In genomic region chr18:36127866-36128845, GRCh38 we compare ENCODE assay signal across 8 cellular contexts. TPM values are rescaled to one million over a fixed set of nuclear protein-coding genes. Genes with fewer than 3 reads are reported as not detected.
DNase-seq lines count a peak whose midpoint lies in the region; ATAC-seq, FAIRE-seq and TF ChIP-seq lines count a peak whose summit lies in the region.

No MANE protein-coding gene starts in this region.

- H3K4me3 ChIP-seq in A549 (peak overlapping the region; percentile 86), Panc1 (ENCODE audit: low read depth in 2 of 2, low read length in 2 of 2) (peak overlapping the region; percentile 96 to 98), mucosa of rectum (ENCODE audit: low read length in 2 of 2) (peak overlapping the region; percentile 95 to 99), uterus (peak overlapping the region; percentile 89 to 97)

- DNase-seq in A549 (ENCODE audit: low read depth in 1 of 2, low spot score in 1 of 2) (peak in 1 of 2 experiments; percentile 1), GM04504 (ENCODE audit: low read depth) (peak; percentile 5), Panc1 (ENCODE audit: low read depth, low spot score) (no peak), uterus (no peak)
- DNase-seq in effector memory CD8-positive, alpha-beta T cell = no peak

- peak overlapping the region; percentile 95 for H3K4me2 ChIP-seq in A549

- no peaks in the 10 kb centered on the region for H3K27me3 Mint-ChIP-seq in effector memory CD8-positive, alpha-beta T cell

- H3K9me3 ChIP-seq in A549 (no peaks in the 10 kb centered on the region), Panc1 (ENCODE audit: control insufficient read depth, insufficient read depth, low read depth, low read length) (no peaks in the 10 kb centered on the region), mucosa of rectum (ENCODE audit: control insufficient read depth in 2 of 2, low read length in 2 of 2) (no peaks in the 10 kb centered on the region), uterus (no peaks in the 10 kb centered on the region)

- no peak for TF ChIP-seq EP300 in A549 (IDR thresholded peaks at IDR 0.05)

- H3K4me1 ChIP-seq in A549 (peaks cover 13% of the 10 kb centered on the region; the same call in 2 of the 3 replicates), Panc1 (ENCODE audit: control insufficient read depth, insufficient read depth, low read length) (peaks cover 5% of the 10 kb centered on the region), mucosa of rectum (ENCODE audit: control insufficient read depth in 2 of 2, insufficient read depth in 2 of 2, low read length in 2 of 2) (peaks cover 5 to 15% of the 10 kb centered on the region in 2 donors), uterus (peaks cover 0 to 5% of the 10 kb centered on the region in 2 donors)

- peak overlapping the region; percentile 94 to 98 for H3K9ac ChIP-seq in mucosa of rectum (ENCODE audit: low read depth in 1 of 2, low read length in 2 of 2)

- H3K9me3 Mint-ChIP-seq in effector memory CD8-positive, alpha-beta T cell = no peaks in the 10 kb centered on the region

- POLR2A ChIA-PET in A549 (lab: Yijun Ruan, JAX) = interaction anchor here (0.7 to 1.3 kb wide), 3 partner anchors 16 to 59 kb away, joined by 3 read pairs; partner anchors contain the start of gene MOCOS
- POLR2A ChIA-PET in Panc1 (lab: Charles Lee) = no interaction called here

- CTCF ChIA-PET in A549 (lab: Yijun Ruan, JAX) (interaction anchor here (0.8 to 1.2 kb wide), 4 partner anchors 11 to 43 kb away, joined by 3 to 5 read pairs (median 4); no protein-coding TSS in a partner anchor), Panc1 (lab: Charles Lee) (interaction anchor here (0.5 to 0.6 kb wide), 2 partner anchors 39 to 701 kb away, joined by 3 to 6 read pairs; partner anchors contain the start of gene KIAA1328)

- 31% methylated on average over 25 of the region's 26 CpGs for WGBS in A549 (ENCODE audit: missing lambda C conversion rate)

- H3K27ac ChIP-seq in A549 (peak overlapping the region; percentile 98 to 100), Panc1 (ENCODE audit: low read length) (peak overlapping the region; percentile 68), mucosa of rectum (ENCODE audit: low read depth in 2 of 2, low read length in 2 of 2) (no peak overlapping the region), uterus (peak overlapping the region; percentile 98 to 100)

- H3K27me3 ChIP-seq in Panc1 (ENCODE audit: control insufficient read depth, insufficient read depth, low read length) (no peaks in the 10 kb centered on the region), mucosa of rectum (ENCODE audit: control insufficient read depth in 2 of 2, insufficient read depth in 2 of 2, low read length in 2 of 2) (no peaks in the 10 kb centered on the region), uterus (no peaks in the 10 kb centered on the region)

- in situ Hi-C loops in Panc1 (cut with HindIII; ENCODE audit: low pct_unique_long_range_greater_than_20kb, low sequenced_read_pairs) = no loop called here

- H3K4me1 Mint-ChIP-seq in effector memory CD8-positive, alpha-beta T cell (ENCODE audit: low read depth in 2 of 2) = peaks cover 33 to 55% of the 10 kb centered on the region in 2 donors

- TF ChIP-seq CTCF in A549 (IDR thresholded peaks at IDR 0.05) (no peak), Panc1 (IDR thresholded peaks at IDR 0.05) (no peak), uterus (IDR thresholded peaks at IDR 0.05) (no peak)

- no TSS peak for BruUV-seq in Panc1 (replicated peaks; lab: Mats Ljungman, UMichigan)

- H3K36me3 ChIP-seq in Panc1 (ENCODE audit: control insufficient read depth, insufficient read depth, low read length) (peaks cover 7% of the 10 kb centered on the region), mucosa of rectum (ENCODE audit: control insufficient read depth in 2 of 2, insufficient read depth in 2 of 2, low read length in 2 of 2) (peaks cover 0 to 9% of the 10 kb centered on the region in 2 donors), uterus (no peaks in the 10 kb centered on the region)

- TF ChIP-seq RAD21 in A549 (conservative IDR thresholded peaks at IDR 0.05 in 1 of 2, IDR thresholded peaks at IDR 0.05 in 1 of 2) = no peak

- ATAC-seq in A549 = peak in 1 of 2 experiments; percentile 30; a peak in 3 of 6 replicates
- ATAC-seq in Panc1 = no peak
- ATAC-seq in effector memory CD8-positive, alpha-beta T cell (replicated peaks) = no peak
- ATAC-seq in GM19455 (IDR thresholded peaks at IDR 0.05; ENCODE audit: unreplicated experiment) = no peak
- ATAC-seq in HG03442 (IDR thresholded peaks at IDR 0.05; ENCODE audit: unreplicated experiment) = no peak

- peaks cover 31% of the 10 kb centered on the region for H3K36me3 Mint-ChIP-seq in effector memory CD8-positive, alpha-beta T cell (ENCODE audit: insufficient read depth)

- H3K27ac Mint-ChIP-seq in effector memory CD8-positive, alpha-beta T cell = peak overlapping the region; percentile 97 to 99

- no peak for FAIRE-seq in A549 (lab: Jason Lieb, UNC)

- TF ChIP-seq POLR2A in A549 (IDR thresholded peaks at IDR 0.05; ENCODE audit: low read length) = no peak
- TF ChIP-seq POLR2A in uterus (IDR thresholded peaks at IDR 0.05) = no peak

- peak overlapping the region; percentile 96 to 98 for H3K4me3 Mint-ChIP-seq in effector memory CD8-positive, alpha-beta T cell

- intact Hi-C loops in Panc1 (cut with micrococcal nuclease; ENCODE audit: unreplicated experiment) = loop anchor here (5.0 kb wide), 1 partner anchor 111 kb away; no protein-coding TSS in a partner anchor
- intact Hi-C loops in uterus (cut with DNase I; ENCODE audit: low total_unique reads) = no loop called here

TF ChIP-seq in A549, 52 proteins besides CTCF, POLR2A, EP300 and RAD21 (continues in another document):
- no peak for TF ChIP-seq KDM1A (IDR thresholded peaks at IDR 0.05; ENCODE audit: low read depth)
- TF ChIP-seq EHF (CRISPR knock-in tag; IDR thresholded peaks at IDR 0.05) = no peak
- TF ChIP-seq CEBPB (IDR thresholded peaks at IDR 0.05) = no peak
- no peak for TF ChIP-seq CHD4 (IDR thresholded peaks at IDR 0.05; ENCODE audit: borderline replicate concordance)
- no peak for TF ChIP-seq RARB (CRISPR knock-in tag; IDR thresholded peaks at IDR 0.05)
- no peak for TF ChIP-seq CBX2 (IDR thresholded peaks at IDR 0.05; ENCODE audit: borderline replicate concordance, low read depth)
- no peak for TF ChIP-seq EHMT2 (IDR thresholded peaks at IDR 0.05; ENCODE audit: low read depth)
- no peak for TF ChIP-seq HDAC2 (IDR thresholded peaks at IDR 0.05)
- no peak for TF ChIP-seq CBX8 (IDR thresholded peaks at IDR 0.05)
- TF ChIP-seq TP53 (CRISPR knock-in tag; IDR thresholded peaks at IDR 0.05) = no peak
- no peak for TF ChIP-seq NPAS2 (CRISPR knock-in tag; IDR thresholded peaks at IDR 0.05; ENCODE audit: borderline replicate concordance)
- no peak for TF ChIP-seq NR3C1 (IDR thresholded peaks at IDR 0.05)
- no peak for TF ChIP-seq HOXA7 (CRISPR knock-in tag; IDR thresholded peaks at IDR 0.05)
- no peak for TF ChIP-seq JUN (IDR thresholded peaks at IDR 0.05)
- TF ChIP-seq, protein P1, sequence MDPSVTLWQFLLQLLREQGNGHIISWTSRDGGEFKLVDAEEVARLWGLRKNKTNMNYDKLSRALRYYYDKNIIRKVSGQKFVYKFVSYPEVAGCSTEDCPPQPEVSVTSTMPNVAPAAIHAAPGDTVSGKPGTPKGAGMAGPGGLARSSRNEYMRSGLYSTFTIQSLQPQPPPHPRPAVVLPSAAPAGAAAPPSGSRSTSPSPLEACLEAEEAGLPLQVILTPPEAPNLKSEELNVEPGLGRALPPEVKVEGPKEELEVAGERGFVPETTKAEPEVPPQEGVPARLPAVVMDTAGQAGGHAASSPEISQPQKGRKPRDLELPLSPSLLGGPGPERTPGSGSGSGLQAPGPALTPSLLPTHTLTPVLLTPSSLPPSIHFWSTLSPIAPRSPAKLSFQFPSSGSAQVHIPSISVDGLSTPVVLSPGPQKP (IDR thresholded peaks at IDR 0.05; ENCODE audit: low read depth, low read length) = no peak
- TF ChIP-seq, protein P2, sequence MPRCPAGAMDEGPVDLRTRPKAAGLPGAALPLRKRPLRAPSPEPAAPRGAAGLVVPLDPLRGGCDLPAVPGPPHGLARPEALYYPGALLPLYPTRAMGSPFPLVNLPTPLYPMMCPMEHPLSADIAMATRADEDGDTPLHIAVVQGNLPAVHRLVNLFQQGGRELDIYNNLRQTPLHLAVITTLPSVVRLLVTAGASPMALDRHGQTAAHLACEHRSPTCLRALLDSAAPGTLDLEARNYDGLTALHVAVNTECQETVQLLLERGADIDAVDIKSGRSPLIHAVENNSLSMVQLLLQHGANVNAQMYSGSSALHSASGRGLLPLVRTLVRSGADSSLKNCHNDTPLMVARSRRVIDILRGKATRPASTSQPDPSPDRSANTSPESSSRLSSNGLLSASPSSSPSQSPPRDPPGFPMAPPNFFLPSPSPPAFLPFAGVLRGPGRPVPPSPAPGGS (IDR thresholded peaks at IDR 0.05) = no peak

RNA-seq across cellular contexts. Expression of gene SLC39A6, which starts 1.0 kb away (rescaled TPM):
- 63.8 and 68.0 TPM in 2 replicates for polyA plus RNA-seq in A549 (2011; rRNA removed)
- 30.8 and 39.0 TPM in 2 replicates for polyA plus RNA-seq in A549 (2012; cell fraction: cytosol; rRNA removed)
- polyA plus RNA-seq in A549 (2012; cell fraction: nucleus; rRNA removed) = 23.6 and 28.9 TPM in 2 replicates
- polyA plus RNA-seq in A549 (2017; fragmentation: RNase III; extraction: RNeasy Plus Mini Kit Qiagen cat#74134 plus additional on column Dnase treatment) = 49.1 to 50.8 TPM (median 50.5 TPM) in 3 replicates
- polyA minus RNA-seq in A549 (2011; rRNA and poly(A)+ RNA removed) = 50.1 and 54.6 TPM in 2 replicates
- 47.6 TPM for total RNA-seq in Panc1 (2021; ENCODE audit: unreplicated experiment)
- 33.9 TPM for polyA plus RNA-seq in Panc1 (2012; ENCODE audit: insufficient read length)
- 10 to 100 TPM in 3 of 4 donors, 1 to 10 TPM in 1; 7.7 to 90.6 (median 31.1) TPM for total RNA-seq in uterus

RNA-seq across cellular contexts. Expression of gene ELP2, which starts 1.5 kb away (rescaled TPM):
- polyA plus RNA-seq in A549 (2011; rRNA removed) (68.8 and 73.4 TPM in 2 replicates), A549 (2017; fragmentation: RNase III; extraction: RNeasy Plus Mini Kit Qiagen cat#74134 plus additional on column Dnase treatment) (28.8 to 32.3 TPM (median 32.0 TPM) in 3 replicates)
- polyA plus RNA-seq in A549 (2012; cell fraction: cytosol; rRNA removed) = 16.5 and 18.1 TPM in 2 replicates
- polyA plus RNA-seq in A549 (2012; cell fraction: nucleus; rRNA removed) = 25.9 and 36.5 TPM in 2 replicates
- 60.2 and 76.3 TPM in 2 replicates for polyA minus RNA-seq in A549 (2011; rRNA and poly(A)+ RNA removed)
- total RNA-seq in Panc1 (2021; ENCODE audit: unreplicated experiment) (48.8 TPM), uterus (100 to 1,000 TPM in 2 of 4 donors, 10 to 100 TPM in 2; 73.3 to 152 (median 113) TPM)
- polyA plus RNA-seq in Panc1 (2012; ENCODE audit: insufficient read length) = 34.4 TPM

RNA-seq across cellular contexts. Expression of gene MOCOS, which starts 59.1 kb away (rescaled TPM):
- polyA plus RNA-seq in A549 (2011; rRNA removed) = 7.1 and 8.1 TPM in 2 replicates
- 1.9 and 2.6 TPM in 2 replicates for polyA plus RNA-seq in A549 (2012; cell fraction: cytosol; rRNA removed)
- 2.6 and 3.0 TPM in 2 replicates for polyA plus RNA-seq in A549 (2012; cell fraction: nucleus; rRNA removed)
- 2.7 to 3.3 TPM (median 3.2 TPM) in 3 replicates for polyA plus RNA-seq in A549 (2017; fragmentation: RNase III; extraction: RNeasy Plus Mini Kit Qiagen cat#74134 plus additional on column Dnase treatment)
- polyA minus RNA-seq in A549 (2011; rRNA and poly(A)+ RNA removed) = 13.2 and 14.1 TPM in 2 replicates
- total RNA-seq in Panc1 (2021; ENCODE audit: unreplicated experiment) = 3.0 TPM
- polyA plus RNA-seq in Panc1 (2012; ENCODE audit: insufficient read length) = 1.7 TPM
- 1 to 10 TPM in 2 of 4 donors, under 1 TPM in 1, not detected in 1; under 0.01 to 1.7 (median 1.4) TPM for total RNA-seq in uterus

Comparison
In these comparisons a context has a peak if more than half of its experiments do, and no peak if none do; other contexts are left out.
1. H3K27ac ChIP-seq: peak in A549 (2 of 2), Panc1 (single experiment) and uterus (2 of 2); none in mucosa of rectum (0 of 2).
2. Peak in every context shown above with its lines, with median percentiles within 50 percentile points of each other: H3K4me3 ChIP-seq.